ENCODE assay signal across 1 cellular context in the genomic region with DNA sequence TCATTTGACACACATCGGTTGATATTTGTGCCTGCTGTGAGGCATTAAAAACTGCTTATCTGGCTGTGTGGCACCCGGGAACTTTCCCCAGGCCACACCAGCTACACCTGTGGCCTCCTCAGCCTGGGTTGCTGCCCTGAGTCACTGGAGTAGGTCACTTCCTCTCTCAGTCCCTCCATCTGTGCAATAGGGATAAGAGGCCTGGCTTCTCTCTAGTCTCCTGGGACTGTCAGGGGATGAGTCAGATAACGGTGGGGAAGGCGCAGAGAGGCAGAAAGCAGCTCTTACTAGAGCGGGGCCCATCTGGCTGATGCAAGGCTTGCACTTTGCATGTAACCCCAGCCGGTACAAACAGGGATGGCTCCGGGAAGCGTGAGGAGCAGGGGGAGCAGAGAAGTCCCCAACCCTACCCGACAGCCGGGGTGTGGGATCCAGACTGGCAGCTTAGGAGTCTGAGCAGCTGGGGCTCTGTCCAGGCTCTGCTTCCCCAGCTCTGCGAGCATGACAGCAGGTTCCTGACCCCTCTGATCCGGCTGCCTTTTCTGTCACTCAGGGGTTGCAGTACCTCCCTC.
TF ChIP-seq lines count a peak whose summit lies in the region.

No MANE protein-coding gene starts in this region.

TF ChIP-seq in HepG2, 621 proteins besides CTCF, POLR2A, EP300 and RAD21 (continued from another document and continues in another):
- TF ChIP-seq, protein P1, sequence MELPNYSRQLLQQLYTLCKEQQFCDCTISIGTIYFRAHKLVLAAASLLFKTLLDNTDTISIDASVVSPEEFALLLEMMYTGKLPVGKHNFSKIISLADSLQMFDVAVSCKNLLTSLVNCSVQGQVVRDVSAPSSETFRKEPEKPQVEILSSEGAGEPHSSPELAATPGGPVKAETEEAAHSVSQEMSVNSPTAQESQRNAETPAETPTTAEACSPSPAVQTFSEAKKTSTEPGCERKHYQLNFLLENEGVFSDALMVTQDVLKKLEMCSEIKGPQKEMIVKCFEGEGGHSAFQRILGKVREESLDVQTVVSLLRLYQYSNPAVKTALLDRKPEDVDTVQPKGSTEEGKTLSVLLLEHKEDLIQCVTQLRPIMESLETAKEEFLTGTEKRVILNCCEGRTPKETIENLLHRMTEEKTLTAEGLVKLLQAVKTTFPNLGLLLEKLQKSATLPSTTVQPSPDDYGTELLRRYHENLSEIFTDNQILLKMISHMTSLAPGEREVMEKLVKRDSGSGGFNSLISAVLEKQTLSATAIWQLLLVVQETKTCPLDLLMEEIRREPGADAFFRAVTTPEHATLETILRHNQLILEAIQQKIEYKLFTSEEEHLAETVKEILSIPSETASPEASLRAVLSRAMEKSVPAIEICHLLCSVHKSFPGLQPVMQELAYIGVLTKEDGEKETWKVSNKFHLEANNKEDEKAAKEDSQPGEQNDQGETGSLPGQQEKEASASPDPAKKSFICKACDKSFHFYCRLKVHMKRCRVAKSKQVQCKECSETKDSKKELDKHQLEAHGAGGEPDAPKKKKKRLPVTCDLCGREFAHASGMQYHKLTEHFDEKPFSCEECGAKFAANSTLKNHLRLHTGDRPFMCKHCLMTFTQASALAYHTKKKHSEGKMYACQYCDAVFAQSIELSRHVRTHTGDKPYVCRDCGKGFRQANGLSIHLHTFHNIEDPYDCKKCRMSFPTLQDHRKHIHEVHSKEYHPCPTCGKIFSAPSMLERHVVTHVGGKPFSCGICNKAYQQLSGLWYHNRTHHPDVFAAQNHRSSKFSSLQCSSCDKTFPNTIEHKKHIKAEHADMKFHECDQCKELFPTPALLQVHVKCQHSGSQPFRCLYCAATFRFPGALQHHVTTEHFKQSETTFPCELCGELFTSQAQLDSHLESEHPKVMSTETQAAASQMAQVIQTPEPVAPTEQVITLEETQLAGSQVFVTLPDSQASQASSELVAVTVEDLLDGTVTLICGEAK (IDR thresholded peaks at IDR 0.05) = no peak
- TF ChIP-seq, protein P1 (CRISPR knock-in tag; IDR thresholded peaks at IDR 0.05) = peak; percentile 80
- TF ChIP-seq ZBTB20 (CRISPR knock-in tag; IDR thresholded peaks at IDR 0.05; ENCODE audit: borderline replicate concordance, low read depth) = no peak; the same call in 1 of the 2 replicates
- no peak for TF ChIP-seq ZNF674 (CRISPR knock-in tag; IDR thresholded peaks at IDR 0.05; ENCODE audit: low read depth)
- no peak for TF ChIP-seq ZSCAN30 (CRISPR knock-in tag; IDR thresholded peaks at IDR 0.05)
- TF ChIP-seq MZF1 (CRISPR knock-in tag; IDR thresholded peaks at IDR 0.05; ENCODE audit: borderline replicate concordance) = no peak
- no peak for TF ChIP-seq KDM5A (IDR thresholded peaks at IDR 0.05; ENCODE audit: borderline replicate concordance, low read length)
- TF ChIP-seq, protein P2, sequence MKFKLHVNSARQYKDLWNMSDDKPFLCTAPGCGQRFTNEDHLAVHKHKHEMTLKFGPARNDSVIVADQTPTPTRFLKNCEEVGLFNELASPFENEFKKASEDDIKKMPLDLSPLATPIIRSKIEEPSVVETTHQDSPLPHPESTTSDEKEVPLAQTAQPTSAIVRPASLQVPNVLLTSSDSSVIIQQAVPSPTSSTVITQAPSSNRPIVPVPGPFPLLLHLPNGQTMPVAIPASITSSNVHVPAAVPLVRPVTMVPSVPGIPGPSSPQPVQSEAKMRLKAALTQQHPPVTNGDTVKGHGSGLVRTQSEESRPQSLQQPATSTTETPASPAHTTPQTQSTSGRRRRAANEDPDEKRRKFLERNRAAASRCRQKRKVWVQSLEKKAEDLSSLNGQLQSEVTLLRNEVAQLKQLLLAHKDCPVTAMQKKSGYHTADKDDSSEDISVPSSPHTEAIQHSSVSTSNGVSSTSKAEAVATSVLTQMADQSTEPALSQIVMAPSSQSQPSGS (CRISPR knock-in tag; IDR thresholded peaks at IDR 0.05) = peak; percentile 72
- peak; percentile 57; the same call in 1 of the 2 replicates for TF ChIP-seq TAF1 (CRISPR knock-in tag; IDR thresholded peaks at IDR 0.05)
- no peak for TF ChIP-seq NPAS2 (CRISPR knock-in tag; IDR thresholded peaks at IDR 0.05; ENCODE audit: borderline replicate concordance)
- no peak for TF ChIP-seq ATRX (CRISPR knock-in tag; IDR thresholded peaks at IDR 0.05; ENCODE audit: borderline replicate concordance)
- TF ChIP-seq, protein P3, sequence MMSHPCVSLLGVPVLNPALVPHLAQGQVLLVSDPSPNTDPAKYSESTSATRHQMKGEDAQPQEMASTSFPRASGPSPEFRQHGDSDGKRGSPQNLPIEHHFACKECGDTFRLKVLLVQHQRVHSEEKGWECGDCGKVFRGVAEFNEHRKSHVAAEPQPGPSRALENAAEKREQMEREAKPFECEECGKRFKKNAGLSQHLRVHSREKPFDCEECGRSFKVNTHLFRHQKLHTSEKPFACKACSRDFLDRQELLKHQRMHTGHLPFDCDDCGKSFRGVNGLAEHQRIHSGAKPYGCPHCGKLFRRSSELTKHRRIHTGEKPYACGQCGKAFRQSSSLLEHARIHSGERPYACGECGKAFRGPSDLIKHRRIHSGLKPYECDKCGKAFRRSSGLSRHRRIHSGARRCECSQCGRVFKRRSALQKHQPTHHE (CRISPR knock-in tag; IDR thresholded peaks at IDR 0.05; ENCODE audit: borderline replicate concordance) = no peak; the same call in 1 of the 2 replicates
- TF ChIP-seq ZNF792 (CRISPR knock-in tag; IDR thresholded peaks at IDR 0.05) = peak; percentile 77; the same call in 1 of the 2 replicates
- TF ChIP-seq IRX3 (CRISPR knock-in tag; IDR thresholded peaks at IDR 0.05; ENCODE audit: borderline replicate concordance, low read depth) = no peak
- TF ChIP-seq, protein P4, sequence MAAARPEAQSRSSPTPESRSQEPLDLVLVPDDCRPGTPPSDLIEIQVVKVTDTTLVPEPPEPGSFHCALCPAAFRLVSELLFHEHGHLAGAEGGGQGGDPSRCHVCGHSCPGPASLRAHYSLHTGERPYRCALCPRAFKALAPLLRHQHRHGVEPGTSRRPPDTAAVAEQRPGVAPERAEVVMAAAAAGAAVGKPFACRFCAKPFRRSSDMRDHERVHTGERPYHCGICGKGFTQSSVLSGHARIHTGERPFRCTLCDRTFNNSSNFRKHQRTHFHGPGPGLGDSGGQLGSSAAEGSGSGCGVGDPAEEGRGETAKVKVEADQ (CRISPR knock-in tag; IDR thresholded peaks at IDR 0.05; ENCODE audit: borderline replicate concordance) = no peak
- peak; percentile 63; the same call in 1 of the 2 replicates for TF ChIP-seq ZNF431 (CRISPR knock-in tag; IDR thresholded peaks at IDR 0.05; ENCODE audit: borderline replicate concordance, low read depth)
- TF ChIP-seq ZNF549 (CRISPR knock-in tag; IDR thresholded peaks at IDR 0.05) = no peak
- TF ChIP-seq SALL2 (CRISPR knock-in tag; IDR thresholded peaks at IDR 0.05) = no peak; the same call in 1 of the 2 replicates
- TF ChIP-seq MTA1 (CRISPR knock-in tag; IDR thresholded peaks at IDR 0.05; ENCODE audit: borderline replicate concordance) = no peak
- TF ChIP-seq ZNF670 (CRISPR knock-in tag; IDR thresholded peaks at IDR 0.05; ENCODE audit: borderline replicate concordance) = peak; percentile 53; the same call in 1 of the 2 replicates
- peak; percentile 95; the same call in 1 of the 2 replicates for TF ChIP-seq ZC3H4 (CRISPR knock-in tag; IDR thresholded peaks at IDR 0.05; ENCODE audit: borderline replicate concordance)
- TF ChIP-seq ZNF292 (CRISPR knock-in tag; IDR thresholded peaks at IDR 0.05; ENCODE audit: borderline replicate concordance, low read depth) = peak; percentile 91
- no peak for TF ChIP-seq MTF1 (CRISPR knock-in tag; IDR thresholded peaks at IDR 0.05)
- TF ChIP-seq POLR2AphosphoS5 (IDR thresholded peaks at IDR 0.05; ENCODE audit: low read depth, low read length) = peak; percentile 74
- no peak; the same call in 1 of the 2 replicates for TF ChIP-seq YEATS2 (CRISPR knock-in tag; IDR thresholded peaks at IDR 0.05; ENCODE audit: borderline replicate concordance)
- TF ChIP-seq, protein P5, sequence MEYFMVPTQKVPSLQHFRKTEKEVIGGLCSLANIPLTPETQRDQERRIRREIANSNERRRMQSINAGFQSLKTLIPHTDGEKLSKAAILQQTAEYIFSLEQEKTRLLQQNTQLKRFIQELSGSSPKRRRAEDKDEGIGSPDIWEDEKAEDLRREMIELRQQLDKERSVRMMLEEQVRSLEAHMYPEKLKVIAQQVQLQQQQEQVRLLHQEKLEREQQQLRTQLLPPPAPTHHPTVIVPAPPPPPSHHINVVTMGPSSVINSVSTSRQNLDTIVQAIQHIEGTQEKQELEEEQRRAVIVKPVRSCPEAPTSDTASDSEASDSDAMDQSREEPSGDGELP (IDR thresholded peaks at IDR 0.05; ENCODE audit: borderline replicate concordance, low read depth) = no peak; the same call in 1 of the 2 replicates
- TF ChIP-seq NCOR1 (IDR thresholded peaks at IDR 0.05; ENCODE audit: borderline replicate concordance, low read length) = no peak
- TF ChIP-seq IRF2 (CRISPR knock-in tag; IDR thresholded peaks at IDR 0.05) = peak; percentile 53; the same call in 1 of the 2 replicates
- TF ChIP-seq ONECUT2 (CRISPR knock-in tag; IDR thresholded peaks at IDR 0.05) = no peak
- TF ChIP-seq, protein P6, sequence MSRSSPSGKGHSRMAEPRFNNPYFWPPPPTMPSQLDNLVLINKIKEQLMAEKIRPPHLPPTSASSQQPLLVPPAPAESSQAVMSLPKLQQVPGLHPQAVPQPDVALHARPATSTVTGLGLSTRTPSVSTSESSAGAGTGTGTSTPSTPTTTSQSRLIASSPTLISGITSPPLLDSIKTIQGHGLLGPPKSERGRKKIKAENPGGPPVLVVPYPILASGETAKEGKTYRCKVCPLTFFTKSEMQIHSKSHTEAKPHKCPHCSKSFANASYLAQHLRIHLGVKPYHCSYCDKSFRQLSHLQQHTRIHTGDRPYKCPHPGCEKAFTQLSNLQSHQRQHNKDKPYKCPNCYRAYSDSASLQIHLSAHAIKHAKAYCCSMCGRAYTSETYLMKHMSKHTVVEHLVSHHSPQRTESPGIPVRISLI (CRISPR knock-in tag; IDR thresholded peaks at IDR 0.05; ENCODE audit: borderline replicate concordance) = 0 out of 2 replicates have a peak, but pooled peaks have one; percentile 4
- no peak for TF ChIP-seq MED13 (CRISPR knock-in tag; IDR thresholded peaks at IDR 0.05)
- TF ChIP-seq ZNF546 (CRISPR knock-in tag; conservative IDR thresholded peaks at IDR 0.05) = no peak
- no peak for TF ChIP-seq ZNF251 (CRISPR knock-in tag; IDR thresholded peaks at IDR 0.05)
- no peak for TF ChIP-seq FOXP1 (IDR thresholded peaks at IDR 0.05)
- TF ChIP-seq FOXP1 (CRISPR knock-in tag; IDR thresholded peaks at IDR 0.05) = no peak; the same call in 1 of the 2 replicates
- TF ChIP-seq, protein P7, sequence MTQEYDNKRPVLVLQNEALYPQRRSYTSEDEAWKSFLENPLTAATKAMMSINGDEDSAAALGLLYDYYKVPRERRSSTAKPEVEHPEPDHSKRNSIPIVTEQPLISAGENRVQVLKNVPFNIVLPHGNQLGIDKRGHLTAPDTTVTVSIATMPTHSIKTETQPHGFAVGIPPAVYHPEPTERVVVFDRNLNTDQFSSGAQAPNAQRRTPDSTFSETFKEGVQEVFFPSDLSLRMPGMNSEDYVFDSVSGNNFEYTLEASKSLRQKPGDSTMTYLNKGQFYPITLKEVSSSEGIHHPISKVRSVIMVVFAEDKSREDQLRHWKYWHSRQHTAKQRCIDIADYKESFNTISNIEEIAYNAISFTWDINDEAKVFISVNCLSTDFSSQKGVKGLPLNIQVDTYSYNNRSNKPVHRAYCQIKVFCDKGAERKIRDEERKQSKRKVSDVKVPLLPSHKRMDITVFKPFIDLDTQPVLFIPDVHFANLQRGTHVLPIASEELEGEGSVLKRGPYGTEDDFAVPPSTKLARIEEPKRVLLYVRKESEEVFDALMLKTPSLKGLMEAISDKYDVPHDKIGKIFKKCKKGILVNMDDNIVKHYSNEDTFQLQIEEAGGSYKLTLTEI (CRISPR knock-in tag; conservative IDR thresholded peaks at IDR 0.05) = no peak
- TF ChIP-seq, protein P8, sequence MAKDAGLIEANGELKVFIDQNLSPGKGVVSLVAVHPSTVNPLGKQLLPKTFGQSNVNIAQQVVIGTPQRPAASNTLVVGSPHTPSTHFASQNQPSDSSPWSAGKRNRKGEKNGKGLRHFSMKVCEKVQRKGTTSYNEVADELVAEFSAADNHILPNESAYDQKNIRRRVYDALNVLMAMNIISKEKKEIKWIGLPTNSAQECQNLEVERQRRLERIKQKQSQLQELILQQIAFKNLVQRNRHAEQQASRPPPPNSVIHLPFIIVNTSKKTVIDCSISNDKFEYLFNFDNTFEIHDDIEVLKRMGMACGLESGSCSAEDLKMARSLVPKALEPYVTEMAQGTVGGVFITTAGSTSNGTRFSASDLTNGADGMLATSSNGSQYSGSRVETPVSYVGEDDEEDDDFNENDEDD (CRISPR knock-in tag; IDR thresholded peaks at IDR 0.05; ENCODE audit: borderline replicate concordance) = 0 out of 2 replicates have a peak, but pooled peaks have one; percentile 19
- TF ChIP-seq SIX4 (CRISPR knock-in tag; IDR thresholded peaks at IDR 0.05) = no peak
- no peak for TF ChIP-seq JDP2 (CRISPR knock-in tag; IDR thresholded peaks at IDR 0.05; ENCODE audit: borderline replicate concordance)
- TF ChIP-seq ZNF839 (CRISPR knock-in tag; IDR thresholded peaks at IDR 0.05; ENCODE audit: borderline replicate concordance) = no peak
- peak; percentile 94 for TF ChIP-seq POLR2G (IDR thresholded peaks at IDR 0.05; ENCODE audit: low read depth, low read length)
